ENCODE assay signal across 8 cellular contexts in the genomic region with DNA sequence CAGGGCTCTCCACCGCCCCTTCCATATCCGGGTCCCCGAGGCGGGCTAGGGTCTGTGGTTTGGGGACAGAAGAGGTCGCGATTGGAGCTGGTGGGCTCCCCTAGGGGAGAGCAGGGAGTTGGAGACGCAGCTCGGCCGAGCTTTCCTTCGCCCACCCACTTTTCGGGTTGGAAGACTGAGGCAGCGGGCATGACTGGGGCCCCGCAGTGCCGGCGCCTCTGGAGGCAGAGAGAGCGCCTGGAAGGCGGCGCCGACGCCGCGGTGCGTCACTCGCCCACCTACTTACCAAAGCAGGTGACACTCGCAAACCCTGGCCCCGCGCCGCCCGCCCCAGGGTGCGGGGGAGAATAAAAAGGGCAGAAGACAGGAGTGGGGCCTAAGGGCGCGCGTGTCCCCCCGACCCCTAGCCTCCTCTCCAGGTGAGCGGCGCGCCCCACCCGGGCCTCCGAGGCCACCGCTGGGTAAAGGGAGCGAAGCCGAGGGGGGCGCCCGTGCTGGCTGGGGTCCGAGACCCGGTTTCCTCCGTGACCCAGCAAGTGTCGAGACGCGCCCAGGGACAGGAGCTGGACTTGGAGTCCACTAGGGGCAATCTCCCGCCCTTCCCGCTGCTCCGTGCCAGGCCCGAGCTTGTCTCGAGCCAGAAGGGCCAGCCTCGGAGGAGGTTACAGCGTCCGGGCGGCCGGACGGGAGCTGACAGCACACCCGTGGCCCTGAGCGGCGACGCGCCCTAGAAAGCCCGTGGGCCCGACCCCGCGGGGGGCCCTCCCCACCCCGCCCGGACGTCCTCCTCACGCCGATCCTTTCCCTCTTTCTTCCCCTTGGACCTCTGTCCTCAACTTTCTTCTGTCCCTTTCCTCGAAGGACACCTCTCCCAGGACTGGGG. TPM values are rescaled to one million over a fixed set of nuclear protein-coding genes. Genes with fewer than 3 reads are reported as not detected.
DNase-seq lines count a peak whose midpoint lies in the region; ATAC-seq and TF ChIP-seq lines count a peak whose summit lies in the region.

No MANE protein-coding gene starts in this region.

- 3% methylated on average over 55 of the region's 76 CpGs for WGBS in hepatocyte (ENCODE audit: low lambda C conversion rate, missing lambda C conversion rate)

- H3K79me2 ChIP-seq in hepatocyte: no peaks in the 10 kb centered on the region

- DNase-seq in NCI-H748 (lab: John Stamatoyannopoulos, UW; ENCODE audit: unreplicated experiment) (peak; percentile 50), NCI-H748 treated with DMSO at 0.1 percent for 48 hours (lab: John Stamatoyannopoulos, UW) (no peak), SJSA1 (ENCODE audit: low read depth in 1 of 2, low spot score in 2 of 2) (peak; percentile 15 to 52), hepatocyte (ENCODE audit: low spot score) (peak; percentile 74), GOT3 (lab: John Stamatoyannopoulos, UW) (no peak)
- peak; percentile 80 for DNase-seq in activated naive CD8-positive, alpha-beta T cell treated with anti-CD3 and anti-CD28 coated beads, Interleukin-2, amount 10 ng/mL, durations not matched to agents 7 days and 5 days

- H3K4me1 Mint-ChIP-seq in activated naive CD8-positive, alpha-beta T cell treated with anti-CD3 and anti-CD28 coated beads, Interleukin-2, amount 10 ng/mL, durations not matched to agents 7 days and 5 days: peaks cover 13% of the 10 kb centered on the region

- H3K9me3 ChIP-seq in SJSA1 (replicated peaks): no peaks in the 10 kb centered on the region; the same call in 1 of the 2 replicates
- H3K9me3 ChIP-seq in hepatocyte (ENCODE audit: low read depth): no peaks in the 10 kb centered on the region
- H3K9me3 ChIP-seq in skeletal muscle tissue (ENCODE audit: control insufficient read depth in 3 of 3, low read length in 3 of 3): no peaks in the 10 kb centered on the region

- no peaks in the 10 kb centered on the region for H3K36me3 Mint-ChIP-seq in activated naive CD8-positive, alpha-beta T cell treated with anti-CD3 and anti-CD28 coated beads, Interleukin-2, amount 10 ng/mL, durations not matched to agents 7 days and 5 days

- no peaks in the 10 kb centered on the region for H3K9me3 Mint-ChIP-seq in activated naive CD8-positive, alpha-beta T cell treated with anti-CD3 and anti-CD28 coated beads, Interleukin-2, amount 10 ng/mL, durations not matched to agents 7 days and 5 days

- H3K4me2 ChIP-seq in hepatocyte: peak overlapping the region; percentile 95

- no peaks in the 10 kb centered on the region for H3K27me3 ChIP-seq in SJSA1 (replicated peaks)
- peaks cover 37% of the 10 kb centered on the region for H3K27me3 ChIP-seq in hepatocyte
- H3K27me3 ChIP-seq in skeletal muscle tissue (ENCODE audit: control insufficient read depth in 3 of 3, insufficient read depth in 3 of 3, low read length in 3 of 3): peaks cover 3 to 17% (median 9%) of the 10 kb centered on the region in 3 donors

- H2AFZ ChIP-seq in hepatocyte: peak overlapping the region; percentile 74

- peak overlapping the region; percentile 33 to 78 (median 65) for H3K9ac ChIP-seq in skeletal muscle tissue (ENCODE audit: low read depth in 1 of 3, low read length in 3 of 3)

- no peaks in the 10 kb centered on the region for H3K36me3 ChIP-seq in SJSA1
- no peaks in the 10 kb centered on the region for H3K36me3 ChIP-seq in hepatocyte (replicated peaks; ENCODE audit: insufficient read depth, low read depth)
- no peaks in the 10 kb centered on the region for H3K36me3 ChIP-seq in skeletal muscle tissue (ENCODE audit: control insufficient read depth in 3 of 3, insufficient read depth in 3 of 3, low read length in 3 of 3)

- H4K20me1 ChIP-seq in hepatocyte (ENCODE audit: insufficient read depth, poor library complexity, severe bottlenecking): no peaks in the 10 kb centered on the region

- H3K27ac ChIP-seq in SJSA1: no peak overlapping the region
- peak overlapping the region; percentile 89 for H3K27ac ChIP-seq in hepatocyte
- H3K27ac ChIP-seq in skeletal muscle tissue (ENCODE audit: low read depth, low read length): no peak overlapping the region

- POLR2A ChIA-PET in activated naive CD8-positive, alpha-beta T cell treated with anti-CD3 and anti-CD28 coated beads, Interleukin-2, amount 10 ng/mL, durations not matched to agents 7 days and 5 days (lab: Charles Lee): interaction anchor here (0.6 to 5.4 kb wide), 14 partner anchors 11 to 184 kb away, joined by 3 to 153 read pairs (median 4); partner anchors contain the start of gene WAPL

- H3K4me3 ChIP-seq in SJSA1 (peak overlapping the region; percentile 52), hepatocyte (peak overlapping the region; percentile 54), skeletal muscle tissue (ENCODE audit: low read length in 3 of 3) (peak overlapping the region; percentile 69 to 82 (median 80))

- H3K27ac Mint-ChIP-seq in activated naive CD8-positive, alpha-beta T cell treated with anti-CD3 and anti-CD28 coated beads, Interleukin-2, amount 10 ng/mL, durations not matched to agents 7 days and 5 days: peak overlapping the region; percentile 88

- H3K9me2 ChIP-seq in hepatocyte (replicated peaks; ENCODE audit: insufficient read depth): no peaks in the 10 kb centered on the region

- peaks cover 18% of the 10 kb centered on the region for H3K4me1 ChIP-seq in SJSA1 (replicated peaks)
- peaks cover 18% of the 10 kb centered on the region for H3K4me1 ChIP-seq in hepatocyte (ENCODE audit: insufficient read depth)
- H3K4me1 ChIP-seq in skeletal muscle tissue (ENCODE audit: control insufficient read depth in 3 of 3, insufficient read depth in 3 of 3, low read length in 3 of 3): peaks cover 18 to 34% (median 30%) of the 10 kb centered on the region in 3 donors

- TF ChIP-seq CTCF in hepatocyte (IDR thresholded peaks at IDR 0.05; ENCODE audit: poor library complexity): peak; percentile 19

- peak overlapping the region; percentile 88 for H3K4me3 Mint-ChIP-seq in activated naive CD8-positive, alpha-beta T cell treated with anti-CD3 and anti-CD28 coated beads, Interleukin-2, amount 10 ng/mL, durations not matched to agents 7 days and 5 days

- ATAC-seq in HG03039 (IDR thresholded peaks at IDR 0.05; ENCODE audit: unreplicated experiment): peak; percentile 36
- peak; percentile 43 for ATAC-seq in activated naive CD8-positive, alpha-beta T cell treated with anti-CD3 and anti-CD28 coated beads, Interleukin-2, amount 10 ng/mL, durations not matched to agents 7 days and 5 days (ENCODE audit: low read depth)

- no peaks in the 10 kb centered on the region for H3K27me3 Mint-ChIP-seq in activated naive CD8-positive, alpha-beta T cell treated with anti-CD3 and anti-CD28 coated beads, Interleukin-2, amount 10 ng/mL, durations not matched to agents 7 days and 5 days

RNA-seq across cellular contexts. Expression of gene GRID1, which starts 34.4 kb away (rescaled TPM):
- total RNA-seq in SJSA1 (2014; rRNA removed; shearing (Covaris generic)): 0.05 TPM in 1 of 2 replicates, not detected in the other
- total RNA-seq in activated naive CD8-positive, alpha-beta T cell treated with anti-CD3 and anti-CD28 coated beads, Interleukin-2, amount 10 ng/mL, durations not matched to agents 7 days and 5 days: not detected
- total RNA-seq in hepatocyte (0.24 and 0.37 TPM in 2 replicates), skeletal muscle tissue (2.1 TPM)
- polyA plus RNA-seq in hepatocyte: 0.07 TPM in 2 replicates

Comparison
In these comparisons a context has a peak if more than half of its experiments do, and no peak if none do; other contexts are left out.
1. DNase-seq: peak in NCI-H748 (single experiment), SJSA1 (2 of 2), activated naive CD8-positive, alpha-beta T cell treated with anti-CD3 and anti-CD28 coated beads, Interleukin-2, amount 10 ng/mL, durations not matched to agents 7 days and 5 days (single experiment) and hepatocyte (single experiment); none in NCI-H748 treated with DMSO at 0.1 percent for 48 hours (single experiment) and GOT3 (single experiment).
2. Peak in every context shown above with its lines, with median percentiles within 50 percentile points of each other: H3K4me3 ChIP-seq.